ENCODE assay signal across 20 cellular contexts in the genomic region with DNA sequence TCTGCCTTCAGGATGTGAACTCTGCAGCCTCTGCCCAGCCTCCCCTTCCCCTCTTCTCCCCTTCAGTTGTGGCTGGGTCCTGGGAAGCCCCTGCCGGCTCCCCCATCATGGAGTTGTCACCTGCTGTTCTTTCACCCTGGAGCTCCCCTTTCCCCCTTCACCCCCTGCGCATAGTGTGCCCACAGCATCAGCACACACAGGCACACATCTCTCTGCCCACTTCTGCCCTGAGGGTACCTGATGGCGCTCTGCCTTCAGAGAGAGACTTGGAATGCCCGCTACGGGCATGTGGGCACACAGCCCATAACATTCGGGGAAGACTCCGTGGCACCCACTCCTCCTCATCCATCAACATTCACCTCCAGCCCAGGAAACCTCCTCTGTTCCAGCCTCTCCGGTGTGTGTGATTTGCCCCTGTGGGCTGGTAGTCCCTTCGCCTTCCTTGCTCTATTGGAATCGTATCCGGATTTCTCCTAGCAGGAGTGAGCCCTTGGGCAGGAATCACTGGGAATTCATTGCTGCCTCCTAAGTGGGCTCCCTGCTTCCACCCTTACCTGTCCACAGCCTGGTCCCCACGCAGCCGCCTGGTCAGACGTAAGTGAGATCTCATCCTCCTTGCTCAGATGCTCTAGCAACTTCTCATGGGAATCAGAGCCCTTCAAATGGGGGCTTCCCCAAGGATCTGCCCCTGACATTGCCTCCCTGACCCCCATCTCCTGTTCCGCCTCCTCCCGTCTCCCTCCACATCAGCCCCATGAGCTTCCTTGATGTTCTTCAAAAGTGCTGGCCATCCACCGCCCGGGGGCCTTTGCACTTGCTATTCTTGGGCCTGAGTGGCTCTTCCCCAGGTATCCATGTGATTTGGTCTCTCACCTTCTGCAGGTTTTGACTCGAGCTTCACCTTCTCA.
"Had no signal": no experiment of that assay in that cellular context is flagged by ENCODE, and none has a peak within 500 bp of the region (broad histone marks: within the 10 kb centered on the region; RNA-seq: fewer than 3 reads in every experiment).

No MANE protein-coding gene starts in this region.

- H3K4me3 Mint-ChIP-seq: activated CD4-positive, alpha-beta T cell treated with anti-CD3 and anti-CD28 coated beads, Interleukin-2, amount 10 ng/mL, durations not matched to agents 24 days and 14 days; activated CD8-positive, alpha-beta memory T cell treated with anti-CD3 and anti-CD28 coated beads, Interleukin-2, amount 10 ng/mL, durations not matched to agents 7 days and 5 days; activated naive CD8-positive, alpha-beta T cell treated with anti-CD3 and anti-CD28 coated beads, Interleukin-2, amount 10 ng/mL, durations not matched to agents 7 days and 5 days; activated T-cell treated with anti-CD3 and anti-CD28 coated beads, Interleukin-2, amount 50 U/mL, for 4 hours; T-helper 1 cell treated with Interleukin-12 subunit alpha and Interleukin-12 subunit beta and Interleukin-4 antibody, amounts not matched to agents 30 μg/mL and 1 μg/mL, for 36 hours had no signal

- DNase-seq: activated CD4-positive, alpha-beta T cell treated with anti-CD3 and anti-CD28 coated beads for 1 hour; activated CD4-positive, alpha-beta T cell treated with anti-CD3 and anti-CD28 coated beads, Interleukin-2, amount 10 ng/mL, durations not matched to agents 24 days and 14 days; activated CD4-positive, alpha-beta T cell treated with anti-CD3 and anti-CD28 coated beads, Interleukin-2, amount 50 U/mL, for 48 hours; activated CD8-positive, alpha-beta memory T cell treated with anti-CD3 and anti-CD28 coated beads, Interleukin-2, amount 10 ng/mL, durations not matched to agents 7 days and 5 days; activated gamma-delta T cell; activated naive CD4-positive, alpha-beta T cell treated with anti-CD3 and anti-CD28 coated beads, Interleukin-2, amount 50 U/mL, for 16 hours; activated naive CD8-positive, alpha-beta T cell treated with anti-CD3 and anti-CD28 coated beads, Interleukin-2, amount 10 ng/mL, durations not matched to agents 7 days and 5 days; activated T-cell treated with anti-CD3 and anti-CD28 coated beads, Interleukin-2, amount 50 U/mL, for 4 hours; adrenal gland; anterior cingulate cortex; caudate nucleus; NCI-H1105 treated with DMSO at 0.1 percent for 48 hours; NCI-H1436 treated with DMSO at 0.1 percent for 48 hours; NCI-H187; NCI-H2081; NCI-H446; NCI-H524; PC-3; SHP77 had no signal

- H3K36me3 ChIP-seq: adrenal gland had no signal

- H3K9me3 ChIP-seq: adrenal gland had no signal

- H3K36me3 Mint-ChIP-seq: activated CD8-positive, alpha-beta memory T cell treated with anti-CD3 and anti-CD28 coated beads, Interleukin-2, amount 10 ng/mL, durations not matched to agents 7 days and 5 days; activated naive CD8-positive, alpha-beta T cell treated with anti-CD3 and anti-CD28 coated beads, Interleukin-2, amount 10 ng/mL, durations not matched to agents 7 days and 5 days had no signal

- H3K9me3 Mint-ChIP-seq: activated CD4-positive, alpha-beta T cell treated with anti-CD3 and anti-CD28 coated beads, Interleukin-2, amount 10 ng/mL, durations not matched to agents 24 days and 14 days had no signal

- H3K4me3 ChIP-seq: adrenal gland had no signal

- H3K27me3 Mint-ChIP-seq: activated naive CD8-positive, alpha-beta T cell treated with anti-CD3 and anti-CD28 coated beads, Interleukin-2, amount 10 ng/mL, durations not matched to agents 7 days and 5 days had no signal

- H3K27ac Mint-ChIP-seq: activated CD4-positive, alpha-beta T cell treated with anti-CD3 and anti-CD28 coated beads, Interleukin-2, amount 10 ng/mL, durations not matched to agents 24 days and 14 days; activated CD8-positive, alpha-beta memory T cell treated with anti-CD3 and anti-CD28 coated beads, Interleukin-2, amount 10 ng/mL, durations not matched to agents 7 days and 5 days; activated naive CD8-positive, alpha-beta T cell treated with anti-CD3 and anti-CD28 coated beads, Interleukin-2, amount 10 ng/mL, durations not matched to agents 7 days and 5 days; T-helper 1 cell treated with Interleukin-12 subunit alpha and Interleukin-12 subunit beta and Interleukin-4 antibody, amounts not matched to agents 30 μg/mL and 1 μg/mL, for 36 hours had no signal

- H3K4me1 Mint-ChIP-seq: activated CD8-positive, alpha-beta memory T cell treated with anti-CD3 and anti-CD28 coated beads, Interleukin-2, amount 10 ng/mL, durations not matched to agents 7 days and 5 days; activated naive CD8-positive, alpha-beta T cell treated with anti-CD3 and anti-CD28 coated beads, Interleukin-2, amount 10 ng/mL, durations not matched to agents 7 days and 5 days had no signal

- H3K4me1 ChIP-seq: adrenal gland had no signal

- H3K27ac ChIP-seq: adrenal gland had no signal

- ATAC-seq: activated CD8-positive, alpha-beta memory T cell treated with anti-CD3 and anti-CD28 coated beads, Interleukin-2, amount 10 ng/mL, durations not matched to agents 7 days and 5 days; activated T-cell treated with anti-CD3 and anti-CD28 coated beads, Interleukin-2, amount 50 U/mL, for 4 hours; PC-3 had no signal

- H3K27me3 ChIP-seq: adrenal gland had no signal
